10 cellular contexts compared by ENCODE assay signal in genomic region chr1:101356604-101357443, GRCh38.
DNase-seq lines count a peak whose midpoint lies in the region; ATAC-seq and FAIRE-seq lines count a peak whose summit lies in the region.
"Had no signal": no experiment of that assay in that cellular context is flagged by ENCODE, and none has a peak within 500 bp of the region (broad histone marks: within the 10 kb centered on the region; RNA-seq: fewer than 3 reads in every experiment).

No MANE protein-coding gene starts in this region.

- no peaks in the 10 kb centered on the region for H3K9me3 Mint-ChIP-seq in central memory CD8-positive, alpha-beta T cell
- H3K9me3 Mint-ChIP-seq: activated naive CD4-positive, alpha-beta T cell treated with anti-CD3 and anti-CD28 coated beads for 36 hours; natural killer cell treated with Interleukin-12 subunit alpha and Interleukin-12 subunit beta and Interleukin-15 and Interleukin-18, amount 100 ng/mL, for 72 hours had no signal

- H3K36me3 Mint-ChIP-seq in central memory CD8-positive, alpha-beta T cell (ENCODE audit: insufficient read depth), result peaks cover 3% of the 10 kb centered on the region
- H3K36me3 Mint-ChIP-seq: natural killer cell treated with Interleukin-12 subunit alpha and Interleukin-12 subunit beta and Interleukin-15 and Interleukin-18, amount 100 ng/mL, for 72 hours had no signal

- no peak for DNase-seq in GM18507 (ENCODE audit: extremely low spot score, insufficient read length, low read depth)
- DNase-seq in central memory CD8-positive, alpha-beta T cell (ENCODE audit: low spot score in 2 of 2), result no peak
- DNase-seq in KG1 (lab: John Stamatoyannopoulos, UW), result no peak
- DNase-seq in D341Med (ENCODE audit: low spot score), result no peak
- no peak for DNase-seq in medulla oblongata (ENCODE audit: extremely low spot score)

- peak; percentile 57 for FAIRE-seq in GM18507 (lab: Jason Lieb, UNC)

- peaks cover 19% of the 10 kb centered on the region for H3K4me1 Mint-ChIP-seq in central memory CD8-positive, alpha-beta T cell

- no peak overlapping the region for H3K4me3 Mint-ChIP-seq in central memory CD8-positive, alpha-beta T cell
- H3K4me3 Mint-ChIP-seq: activated naive CD4-positive, alpha-beta T cell treated with anti-CD3 and anti-CD28 coated beads for 36 hours; natural killer cell treated with Interleukin-12 subunit alpha and Interleukin-12 subunit beta and Interleukin-15 and Interleukin-18, amount 100 ng/mL, for 72 hours had no signal

- H3K27me3 Mint-ChIP-seq in central memory CD8-positive, alpha-beta T cell, result no peaks in the 10 kb centered on the region
- H3K27me3 Mint-ChIP-seq: natural killer cell treated with Interleukin-12 subunit alpha and Interleukin-12 subunit beta and Interleukin-15 and Interleukin-18, amount 100 ng/mL, for 72 hours had no signal

- ATAC-seq in GM21367 (IDR thresholded peaks at IDR 0.05; ENCODE audit: unreplicated experiment) (peak; percentile 14), HG03095 (IDR thresholded peaks at IDR 0.05; ENCODE audit: unreplicated experiment) (peak; percentile 24), HG03097 (IDR thresholded peaks at IDR 0.05; ENCODE audit: low FRiP score, unreplicated experiment) (no peak)
- ATAC-seq in central memory CD8-positive, alpha-beta T cell (replicated peaks; ENCODE audit: extremely low read depth, poor library complexity, severe bottlenecking), result peak; percentile 16

- peak overlapping the region; percentile 41 for H3K27ac Mint-ChIP-seq in central memory CD8-positive, alpha-beta T cell (ENCODE audit: low read depth)
- H3K27ac Mint-ChIP-seq: activated naive CD4-positive, alpha-beta T cell treated with anti-CD3 and anti-CD28 coated beads for 36 hours had no signal
